ENCODE assay signal across 20 cellular contexts in genomic region chr10:113027230-113027573, GRCh38.
DNase-seq lines count a peak whose midpoint lies in the region; ATAC-seq and TF ChIP-seq lines count a peak whose summit lies in the region.
"Had no signal": no experiment of that assay in that cellular context is flagged by ENCODE, and none has a peak within 500 bp of the region (broad histone marks: within the 10 kb centered on the region; RNA-seq: fewer than 3 reads in every experiment).

No MANE protein-coding gene starts in this region.

- no peak overlapping the region for H3K4me3 Mint-ChIP-seq in progenitor cell of endocrine pancreas (ENCODE audit: low read depth)
- H3K4me3 Mint-ChIP-seq: activated T-helper 17 cell treated with anti-CD3 and anti-CD28 coated beads, Interleukin-2, amount 50 U/mL, for 72 hours had no signal

- H3K4me3 ChIP-seq in DND-41 (ENCODE audit: low read depth in 1 of 2, low read length in 2 of 2) (no peak overlapping the region), fibroblast of lung (replicated peaks in 1 of 4; ENCODE audit: control extremely low read depth in 1 of 4, insufficient read depth in 1 of 4, low read depth in 3 of 4, low read length in 4 of 4) (no peak overlapping the region), esophagus muscularis mucosa (no peak overlapping the region)
- H3K4me3 ChIP-seq: PC-9 had no signal

- H3K79me2 ChIP-seq in DND-41 (ENCODE audit: insufficient read depth, low read length) (peaks cover 80% of the 10 kb centered on the region), fibroblast of lung (ENCODE audit: control insufficient read depth, insufficient read depth, low read length) (peaks cover 13% of the 10 kb centered on the region)

- H3K9me3 ChIP-seq in DND-41 (ENCODE audit: insufficient read depth, low read length, severe bottlenecking), result no peaks in the 10 kb centered on the region
- H3K9me3 ChIP-seq in fibroblast of lung (ENCODE audit: control insufficient read depth, insufficient read depth, low read depth, low read length), result no peaks in the 10 kb centered on the region
- no peaks in the 10 kb centered on the region for H3K9me3 ChIP-seq in esophagus muscularis mucosa
- H3K9me3 ChIP-seq: BE2C had no signal

- TF ChIP-seq CTCF in DND-41 (IDR thresholded peaks at IDR 0.05; ENCODE audit: borderline replicate concordance, extremely low read depth, low read length, poor library complexity, severe bottlenecking), result no peak
- TF ChIP-seq CTCF in fibroblast of lung (conservative IDR thresholded peaks at IDR 0.05 in 1 of 2, IDR thresholded peaks at IDR 0.05 in 1 of 2; ENCODE audit: low read depth in 1 of 2, low read length in 2 of 2), result no peak
- TF ChIP-seq CTCF in progenitor cell of endocrine pancreas (IDR thresholded peaks at IDR 0.05; ENCODE audit: unreplicated experiment), result no peak
- no peak for TF ChIP-seq CTCF in esophagus muscularis mucosa (IDR thresholded peaks at IDR 0.05)

- H3K4me2 ChIP-seq in DND-41 (ENCODE audit: insufficient read depth, low read length) (no peak overlapping the region), fibroblast of lung (ENCODE audit: extremely low read depth, insufficient read depth, low read length) (peak overlapping the region; percentile 28)
- H3K4me2 ChIP-seq: PC-9 had no signal

- H3K36me3 ChIP-seq in DND-41 (ENCODE audit: insufficient read depth, low read length) (no peaks in the 10 kb centered on the region), fibroblast of lung (ENCODE audit: control insufficient read depth, insufficient read depth, low read length) (no peaks in the 10 kb centered on the region), esophagus muscularis mucosa (no peaks in the 10 kb centered on the region)
- H3K36me3 ChIP-seq: BE2C had no signal

- H3K27me3 ChIP-seq in DND-41 (ENCODE audit: insufficient read depth, low read length, poor library complexity) (no peaks in the 10 kb centered on the region), fibroblast of lung (ENCODE audit: control insufficient read depth, insufficient read depth, low read length) (no peaks in the 10 kb centered on the region), esophagus muscularis mucosa (no peaks in the 10 kb centered on the region)
- H3K27me3 ChIP-seq: BE2C had no signal

- H3K9me3 Mint-ChIP-seq in progenitor cell of endocrine pancreas (ENCODE audit: low read depth), result no peaks in the 10 kb centered on the region
- H3K9me3 Mint-ChIP-seq: activated T-helper 17 cell treated with anti-CD3 and anti-CD28 coated beads, Interleukin-2, amount 50 U/mL, for 72 hours had no signal

- DNase-seq in DND-41, result no peak
- peak; percentile 57 to 74 for DNase-seq in Kasumi-1 (lab: John Stamatoyannopoulos, UW)
- no peak for DNase-seq in fibroblast of lung (ENCODE audit: low read depth in 2 of 2)
- DNase-seq in progenitor cell of endocrine pancreas (ENCODE audit: low spot score, unreplicated experiment), result no peak
- DNase-seq in esophagus muscularis mucosa (ENCODE audit: extremely low spot score), result no peak
- DNase-seq in NCI-H1436 treated with DMSO at 0.1 percent for 48 hours (lab: John Stamatoyannopoulos, UW), result no peak
- DNase-seq in NCI-H2081 (lab: John Stamatoyannopoulos, UW), result no peak
- DNase-seq: BE2C; DMS53; glutamatergic neuron; Karpas-422; NCI-H1694; NCI-H526 treated with DMSO at 0.1 percent for 48 hours; PC-9; stimulated activated CD4-positive, alpha-beta T cell treated with anti-CD3 and anti-CD28 coated beads, Interleukin-15, amount 100 ng/mL, for 24 hours; SW 1271 had no signal

- H3K27ac Mint-ChIP-seq in progenitor cell of endocrine pancreas, result peak overlapping the region; percentile 86
- H3K27ac Mint-ChIP-seq: activated T-helper 17 cell treated with anti-CD3 and anti-CD28 coated beads, Interleukin-2, amount 50 U/mL, for 72 hours had no signal

- 34% methylated on average over 2 of the region's 2 CpGs for WGBS in esophagus muscularis mucosa

- H2AFZ ChIP-seq in DND-41 (ENCODE audit: low read depth, low read length) (no peak overlapping the region), fibroblast of lung (ENCODE audit: low read length) (no peak overlapping the region)
- H2AFZ ChIP-seq: PC-9 had no signal

- H3K27ac ChIP-seq in DND-41 (ENCODE audit: low read length) (no peak overlapping the region), fibroblast of lung (ENCODE audit: insufficient read depth, low read length) (no peak overlapping the region), esophagus muscularis mucosa (replicated peaks in 1 of 4) (peak overlapping the region in 1 of 4 donors; percentile 0)
- H3K27ac ChIP-seq: HL-60, PC-9, VCaP had no signal

- H3K4me1 ChIP-seq in DND-41 (ENCODE audit: insufficient read depth, low read length) (peaks cover 3% of the 10 kb centered on the region; the same call in 1 of the 2 replicates), fibroblast of lung (ENCODE audit: control insufficient read depth, extremely low read depth, insufficient read depth, low read length) (peaks cover 12% of the 10 kb centered on the region), esophagus muscularis mucosa (peaks cover 30 to 65% (median 62%) of the 10 kb centered on the region in 4 donors)

- peaks cover 12% of the 10 kb centered on the region for H3K36me3 Mint-ChIP-seq in progenitor cell of endocrine pancreas (ENCODE audit: insufficient read depth)

- peaks cover 36% of the 10 kb centered on the region for H3K4me1 Mint-ChIP-seq in progenitor cell of endocrine pancreas (ENCODE audit: low read depth)

- intact Hi-C loops in esophagus muscularis mucosa (cut with DNase I), result no loop called here

- H4K20me1 ChIP-seq in DND-41 (ENCODE audit: insufficient read depth, low read length) (peaks cover 54% of the 10 kb centered on the region), fibroblast of lung (ENCODE audit: control insufficient read depth, extremely low read depth, insufficient read depth, low read length) (no peaks in the 10 kb centered on the region)

- TF ChIP-seq EP300 in esophagus muscularis mucosa (IDR thresholded peaks at IDR 0.05), result no peak

- TF ChIP-seq POLR2A in esophagus muscularis mucosa (IDR thresholded peaks at IDR 0.05; ENCODE audit: low read depth), result no peak

- H3K9ac ChIP-seq in DND-41 (ENCODE audit: low read depth, low read length) (no peak overlapping the region), fibroblast of lung (ENCODE audit: insufficient read depth, low read length) (no peak overlapping the region)

- H3K27me3 Mint-ChIP-seq in progenitor cell of endocrine pancreas, result no peaks in the 10 kb centered on the region

- ATAC-seq in DND-41 (ENCODE audit: insufficient read depth, low read depth) (peak; percentile 57; the same call in 2 of the 3 replicates), GM18511 (IDR thresholded peaks at IDR 0.05; ENCODE audit: unreplicated experiment) (no peak)
- ATAC-seq: activated T-helper 17 cell treated with anti-CD3 and anti-CD28 coated beads, Interleukin-2, amount 50 U/mL, for 72 hours had no signal

Comparison
In these comparisons a context has a peak if more than half of its experiments do, and no peak if none do; other contexts are left out.
1. DNase-seq: peak in Kasumi-1 (2 of 2); none in DND-41 (single experiment), fibroblast of lung (0 of 2), progenitor cell of endocrine pancreas (single experiment), esophagus muscularis mucosa (single experiment), NCI-H1436 treated with DMSO at 0.1 percent for 48 hours (single experiment) and NCI-H2081 (0 of 2).